1 cellular context compared by ENCODE assay signal in the genomic region with DNA sequence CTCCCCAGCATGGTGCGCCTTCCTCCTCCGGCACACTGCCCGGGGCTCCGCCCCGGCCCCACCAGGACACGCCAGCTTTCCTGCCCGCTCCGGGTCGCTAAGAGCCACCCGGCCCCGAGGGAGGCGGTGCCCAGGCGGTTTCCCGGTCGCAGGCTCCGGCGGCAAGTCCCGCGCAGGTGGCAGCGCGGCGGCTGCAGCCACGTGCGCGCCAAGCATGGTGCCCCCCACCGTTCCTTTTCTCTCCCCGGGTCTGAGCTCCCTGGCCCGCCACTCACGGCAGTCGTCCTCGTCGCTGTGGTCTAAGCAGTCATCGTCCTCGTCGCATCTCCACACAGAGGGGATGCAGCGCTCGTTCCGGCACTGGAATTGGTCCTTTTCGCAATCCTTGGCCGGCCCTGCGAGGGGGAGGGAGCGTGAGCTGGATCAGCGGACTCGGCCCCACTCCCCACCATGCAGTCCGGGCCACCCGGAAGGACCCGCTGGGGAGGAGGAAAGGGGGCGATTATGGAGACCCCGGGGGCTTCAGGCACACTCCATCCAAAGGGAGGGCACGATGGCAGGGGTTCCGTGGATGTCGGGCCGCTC.
TF ChIP-seq lines count a peak whose summit lies in the region.

No MANE protein-coding gene starts in this region.

TF ChIP-seq in HepG2, 621 proteins besides CTCF, POLR2A, EP300 and RAD21 (continued from another document and continues in another):
- TF ChIP-seq ARNT2 (CRISPR knock-in tag; IDR thresholded peaks at IDR 0.05; ENCODE audit: low read depth) (peak; percentile 65), ZNF607 (CRISPR knock-in tag; IDR thresholded peaks at IDR 0.05; ENCODE audit: borderline replicate concordance) (no peak), ZNF335 (CRISPR knock-in tag; IDR thresholded peaks at IDR 0.05) (no peak), PHF20 (CRISPR knock-in tag; IDR thresholded peaks at IDR 0.05) (no peak), ZFP37 (CRISPR knock-in tag; IDR thresholded peaks at IDR 0.05; ENCODE audit: borderline replicate concordance) (no peak), ZNF749 (CRISPR knock-in tag; IDR thresholded peaks at IDR 0.05; ENCODE audit: borderline replicate concordance) (0 out of 2 replicates have a peak, but pooled peaks have one; percentile 47), ZFY (CRISPR knock-in tag; IDR thresholded peaks at IDR 0.05) (peak; percentile 49; the same call in 1 of the 2 replicates), KDM3A (CRISPR knock-in tag; IDR thresholded peaks at IDR 0.05; ENCODE audit: low read depth) (no peak), EHMT2 (IDR thresholded peaks at IDR 0.05; ENCODE audit: borderline replicate concordance, low read depth, low read length) (no peak), MTF1 (CRISPR knock-in tag; IDR thresholded peaks at IDR 0.05) (no peak), TRIM22 (IDR thresholded peaks at IDR 0.05) (no peak), ZNF660 (CRISPR knock-in tag; IDR thresholded peaks at IDR 0.05; ENCODE audit: borderline replicate concordance, low read depth) (no peak), ISX (CRISPR knock-in tag; conservative IDR thresholded peaks at IDR 0.05) (no peak; the same call in 1 of the 2 replicates), ZNF572 (CRISPR knock-in tag; IDR thresholded peaks at IDR 0.05) (no peak), ZNF468 (CRISPR knock-in tag; IDR thresholded peaks at IDR 0.05) (no peak), HNF4A (CRISPR knock-in tag; IDR thresholded peaks at IDR 0.05) (no peak), SNAPC5 (CRISPR knock-in tag; IDR thresholded peaks at IDR 0.05; ENCODE audit: borderline replicate concordance) (no peak), TOE1 (CRISPR knock-in tag; IDR thresholded peaks at IDR 0.05) (no peak), ZNF562 (CRISPR knock-in tag; IDR thresholded peaks at IDR 0.05; ENCODE audit: borderline replicate concordance) (no peak; the same call in 1 of the 2 replicates), ZNF550 (CRISPR knock-in tag; IDR thresholded peaks at IDR 0.05; ENCODE audit: borderline replicate concordance) (no peak), ZNF691 (CRISPR knock-in tag; IDR thresholded peaks at IDR 0.05; ENCODE audit: borderline replicate concordance, low read depth) (no peak), CENPBD1 (CRISPR knock-in tag; IDR thresholded peaks at IDR 0.05; ENCODE audit: borderline replicate concordance, low read depth) (no peak), ZFP41 (CRISPR knock-in tag; IDR thresholded peaks at IDR 0.05; ENCODE audit: borderline replicate concordance) (no peak), ZNF180 (CRISPR knock-in tag; IDR thresholded peaks at IDR 0.05; ENCODE audit: borderline replicate concordance, low read depth) (peak; percentile 5; the same call in 1 of the 2 replicates), ZSCAN21 (CRISPR knock-in tag; IDR thresholded peaks at IDR 0.05; ENCODE audit: borderline replicate concordance) (no peak), ZNF33A (CRISPR knock-in tag; IDR thresholded peaks at IDR 0.05; ENCODE audit: borderline replicate concordance) (no peak), HDAC1 (CRISPR knock-in tag; IDR thresholded peaks at IDR 0.05) (peak; percentile 23; the same call in 1 of the 2 replicates), BCL6 (CRISPR knock-in tag; IDR thresholded peaks at IDR 0.05) (no peak), ZIK1 (CRISPR knock-in tag; IDR thresholded peaks at IDR 0.05; ENCODE audit: borderline replicate concordance, low read depth) (no peak), ZNF614 (CRISPR knock-in tag; IDR thresholded peaks at IDR 0.05; ENCODE audit: borderline replicate concordance) (no peak), ZC3H4 (CRISPR knock-in tag; IDR thresholded peaks at IDR 0.05; ENCODE audit: borderline replicate concordance) (peak; percentile 94; the same call in 1 of the 2 replicates), ZNF564 (CRISPR knock-in tag; IDR thresholded peaks at IDR 0.05) (peak; percentile 79; the same call in 1 of the 2 replicates), PHF21A (CRISPR knock-in tag; IDR thresholded peaks at IDR 0.05) (no peak; the same call in 1 of the 2 replicates), ZNF124 (CRISPR knock-in tag; IDR thresholded peaks at IDR 0.05) (no peak), ZNF800 (CRISPR knock-in tag; IDR thresholded peaks at IDR 0.05) (0 out of 2 replicates have a peak, but pooled peaks have one; percentile 18)
- TF ChIP-seq, protein P1, sequence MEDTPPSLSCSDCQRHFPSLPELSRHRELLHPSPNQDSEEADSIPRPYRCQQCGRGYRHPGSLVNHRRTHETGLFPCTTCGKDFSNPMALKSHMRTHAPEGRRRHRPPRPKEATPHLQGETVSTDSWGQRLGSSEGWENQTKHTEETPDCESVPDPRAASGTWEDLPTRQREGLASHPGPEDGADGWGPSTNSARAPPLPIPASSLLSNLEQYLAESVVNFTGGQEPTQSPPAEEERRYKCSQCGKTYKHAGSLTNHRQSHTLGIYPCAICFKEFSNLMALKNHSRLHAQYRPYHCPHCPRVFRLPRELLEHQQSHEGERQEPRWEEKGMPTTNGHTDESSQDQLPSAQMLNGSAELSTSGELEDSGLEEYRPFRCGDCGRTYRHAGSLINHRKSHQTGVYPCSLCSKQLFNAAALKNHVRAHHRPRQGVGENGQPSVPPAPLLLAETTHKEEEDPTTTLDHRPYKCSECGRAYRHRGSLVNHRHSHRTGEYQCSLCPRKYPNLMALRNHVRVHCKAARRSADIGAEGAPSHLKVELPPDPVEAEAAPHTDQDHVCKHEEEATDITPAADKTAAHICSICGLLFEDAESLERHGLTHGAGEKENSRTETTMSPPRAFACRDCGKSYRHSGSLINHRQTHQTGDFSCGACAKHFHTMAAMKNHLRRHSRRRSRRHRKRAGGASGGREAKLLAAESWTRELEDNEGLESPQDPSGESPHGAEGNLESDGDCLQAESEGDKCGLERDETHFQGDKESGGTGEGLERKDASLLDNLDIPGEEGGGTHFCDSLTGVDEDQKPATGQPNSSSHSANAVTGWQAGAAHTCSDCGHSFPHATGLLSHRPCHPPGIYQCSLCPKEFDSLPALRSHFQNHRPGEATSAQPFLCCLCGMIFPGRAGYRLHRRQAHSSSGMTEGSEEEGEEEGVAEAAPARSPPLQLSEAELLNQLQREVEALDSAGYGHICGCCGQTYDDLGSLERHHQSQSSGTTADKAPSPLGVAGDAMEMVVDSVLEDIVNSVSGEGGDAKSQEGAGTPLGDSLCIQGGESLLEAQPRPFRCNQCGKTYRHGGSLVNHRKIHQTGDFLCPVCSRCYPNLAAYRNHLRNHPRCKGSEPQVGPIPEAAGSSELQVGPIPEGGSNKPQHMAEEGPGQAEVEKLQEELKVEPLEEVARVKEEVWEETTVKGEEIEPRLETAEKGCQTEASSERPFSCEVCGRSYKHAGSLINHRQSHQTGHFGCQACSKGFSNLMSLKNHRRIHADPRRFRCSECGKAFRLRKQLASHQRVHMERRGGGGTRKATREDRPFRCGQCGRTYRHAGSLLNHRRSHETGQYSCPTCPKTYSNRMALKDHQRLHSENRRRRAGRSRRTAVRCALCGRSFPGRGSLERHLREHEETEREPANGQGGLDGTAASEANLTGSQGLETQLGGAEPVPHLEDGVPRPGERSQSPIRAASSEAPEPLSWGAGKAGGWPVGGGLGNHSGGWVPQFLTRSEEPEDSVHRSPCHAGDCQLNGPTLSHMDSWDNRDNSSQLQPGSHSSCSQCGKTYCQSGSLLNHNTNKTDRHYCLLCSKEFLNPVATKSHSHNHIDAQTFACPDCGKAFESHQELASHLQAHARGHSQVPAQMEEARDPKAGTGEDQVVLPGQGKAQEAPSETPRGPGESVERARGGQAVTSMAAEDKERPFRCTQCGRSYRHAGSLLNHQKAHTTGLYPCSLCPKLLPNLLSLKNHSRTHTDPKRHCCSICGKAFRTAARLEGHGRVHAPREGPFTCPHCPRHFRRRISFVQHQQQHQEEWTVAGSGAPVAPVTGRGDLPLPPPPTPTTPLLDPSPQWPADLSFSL (CRISPR knock-in tag; IDR thresholded peaks at IDR 0.05): no peak; the same call in 1 of the 2 replicates
- TF ChIP-seq, protein P2, sequence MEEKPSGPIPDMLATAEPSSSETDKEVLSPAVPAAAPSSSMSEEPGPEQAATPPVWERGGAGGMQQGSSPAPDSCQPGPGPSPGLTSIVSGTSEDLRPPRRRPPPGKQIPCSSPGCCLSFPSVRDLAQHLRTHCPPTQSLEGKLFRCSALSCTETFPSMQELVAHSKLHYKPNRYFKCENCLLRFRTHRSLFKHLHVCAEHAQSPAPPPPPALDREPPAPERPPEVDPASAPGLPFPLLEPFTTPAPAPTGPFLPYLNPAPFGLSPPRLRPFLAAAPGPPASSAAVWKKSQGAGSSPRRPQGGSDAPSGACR (CRISPR knock-in tag; IDR thresholded peaks at IDR 0.05): no peak
- TF ChIP-seq, protein P3, sequence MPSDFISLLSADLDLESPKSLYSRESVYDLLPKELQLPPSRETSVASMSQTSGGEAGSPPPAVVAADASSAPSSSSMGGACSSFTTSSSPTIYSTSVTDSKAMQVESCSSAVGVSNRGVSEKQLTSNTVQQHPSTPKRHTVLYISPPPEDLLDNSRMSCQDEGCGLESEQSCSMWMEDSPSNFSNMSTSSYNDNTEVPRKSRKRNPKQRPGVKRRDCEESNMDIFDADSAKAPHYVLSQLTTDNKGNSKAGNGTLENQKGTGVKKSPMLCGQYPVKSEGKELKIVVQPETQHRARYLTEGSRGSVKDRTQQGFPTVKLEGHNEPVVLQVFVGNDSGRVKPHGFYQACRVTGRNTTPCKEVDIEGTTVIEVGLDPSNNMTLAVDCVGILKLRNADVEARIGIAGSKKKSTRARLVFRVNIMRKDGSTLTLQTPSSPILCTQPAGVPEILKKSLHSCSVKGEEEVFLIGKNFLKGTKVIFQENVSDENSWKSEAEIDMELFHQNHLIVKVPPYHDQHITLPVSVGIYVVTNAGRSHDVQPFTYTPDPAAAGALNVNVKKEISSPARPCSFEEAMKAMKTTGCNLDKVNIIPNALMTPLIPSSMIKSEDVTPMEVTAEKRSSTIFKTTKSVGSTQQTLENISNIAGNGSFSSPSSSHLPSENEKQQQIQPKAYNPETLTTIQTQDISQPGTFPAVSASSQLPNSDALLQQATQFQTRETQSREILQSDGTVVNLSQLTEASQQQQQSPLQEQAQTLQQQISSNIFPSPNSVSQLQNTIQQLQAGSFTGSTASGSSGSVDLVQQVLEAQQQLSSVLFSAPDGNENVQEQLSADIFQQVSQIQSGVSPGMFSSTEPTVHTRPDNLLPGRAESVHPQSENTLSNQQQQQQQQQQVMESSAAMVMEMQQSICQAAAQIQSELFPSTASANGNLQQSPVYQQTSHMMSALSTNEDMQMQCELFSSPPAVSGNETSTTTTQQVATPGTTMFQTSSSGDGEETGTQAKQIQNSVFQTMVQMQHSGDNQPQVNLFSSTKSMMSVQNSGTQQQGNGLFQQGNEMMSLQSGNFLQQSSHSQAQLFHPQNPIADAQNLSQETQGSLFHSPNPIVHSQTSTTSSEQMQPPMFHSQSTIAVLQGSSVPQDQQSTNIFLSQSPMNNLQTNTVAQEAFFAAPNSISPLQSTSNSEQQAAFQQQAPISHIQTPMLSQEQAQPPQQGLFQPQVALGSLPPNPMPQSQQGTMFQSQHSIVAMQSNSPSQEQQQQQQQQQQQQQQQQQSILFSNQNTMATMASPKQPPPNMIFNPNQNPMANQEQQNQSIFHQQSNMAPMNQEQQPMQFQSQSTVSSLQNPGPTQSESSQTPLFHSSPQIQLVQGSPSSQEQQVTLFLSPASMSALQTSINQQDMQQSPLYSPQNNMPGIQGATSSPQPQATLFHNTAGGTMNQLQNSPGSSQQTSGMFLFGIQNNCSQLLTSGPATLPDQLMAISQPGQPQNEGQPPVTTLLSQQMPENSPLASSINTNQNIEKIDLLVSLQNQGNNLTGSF (CRISPR knock-in tag; IDR thresholded peaks at IDR 0.05): no peak
- TF ChIP-seq, protein P4, sequence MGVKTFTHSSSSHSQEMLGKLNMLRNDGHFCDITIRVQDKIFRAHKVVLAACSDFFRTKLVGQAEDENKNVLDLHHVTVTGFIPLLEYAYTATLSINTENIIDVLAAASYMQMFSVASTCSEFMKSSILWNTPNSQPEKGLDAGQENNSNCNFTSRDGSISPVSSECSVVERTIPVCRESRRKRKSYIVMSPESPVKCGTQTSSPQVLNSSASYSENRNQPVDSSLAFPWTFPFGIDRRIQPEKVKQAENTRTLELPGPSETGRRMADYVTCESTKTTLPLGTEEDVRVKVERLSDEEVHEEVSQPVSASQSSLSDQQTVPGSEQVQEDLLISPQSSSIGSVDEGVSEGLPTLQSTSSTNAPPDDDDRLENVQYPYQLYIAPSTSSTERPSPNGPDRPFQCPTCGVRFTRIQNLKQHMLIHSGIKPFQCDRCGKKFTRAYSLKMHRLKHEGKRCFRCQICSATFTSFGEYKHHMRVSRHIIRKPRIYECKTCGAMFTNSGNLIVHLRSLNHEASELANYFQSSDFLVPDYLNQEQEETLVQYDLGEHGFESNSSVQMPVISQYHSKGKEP (CRISPR knock-in tag; IDR thresholded peaks at IDR 0.05): no peak
